ENCODE assay signal across 19 cellular contexts in the genomic region with DNA sequence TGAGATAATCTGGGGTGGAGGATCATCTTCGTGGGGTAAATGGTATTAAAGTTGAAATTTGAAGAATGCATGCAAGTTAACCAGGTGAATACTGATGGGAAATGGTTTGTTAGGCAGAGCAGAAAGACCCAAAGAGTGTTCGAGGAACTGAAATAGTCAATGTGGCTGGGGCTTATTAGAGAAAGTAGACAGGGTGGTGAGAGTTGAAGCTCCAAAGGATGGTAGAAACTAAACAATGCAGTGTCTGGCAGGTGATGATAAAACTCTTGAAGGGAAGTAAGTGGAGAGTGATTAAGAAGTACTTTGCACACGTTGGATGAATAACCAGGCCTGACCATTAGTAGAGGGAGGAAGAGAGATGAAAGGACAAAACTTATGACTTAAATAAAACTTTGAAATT. TPM values are rescaled to one million over a fixed set of nuclear protein-coding genes. Genes with fewer than 3 reads are reported as not detected.
DNase-seq lines count a peak whose midpoint lies in the region; ATAC-seq, FAIRE-seq and TF ChIP-seq lines count a peak whose summit lies in the region.
"Had no signal": no experiment of that assay in that cellular context is flagged by ENCODE, and none has a peak within 500 bp of the region (broad histone marks: within the 10 kb centered on the region; RNA-seq: fewer than 3 reads in every experiment).

No MANE protein-coding gene starts in this region.

- no peaks in the 10 kb centered on the region for H3K9me3 ChIP-seq in GM12878 (replicated peaks; ENCODE audit: control insufficient read depth, insufficient read depth, low read length)

- POLR2A ChIA-PET in GM12878 (lab: Charles Lee), result no interaction called here

- no peaks in the 10 kb centered on the region for H4K20me1 ChIP-seq in GM12878 (ENCODE audit: control insufficient read depth, insufficient read depth)

- SMC1A ChIA-PET in GM12878 (lab: Charles Lee; ENCODE audit: uncharacterized antibody, unreplicated experiment), result interaction anchor here (0.6 kb wide), 1 partner anchor 20 kb away, joined by 3 read pairs; no protein-coding TSS in a partner anchor

- no peak overlapping the region for H3K4me3 ChIP-seq in GM12878
- H3K4me3 ChIP-seq: skin epidermis had no signal

- TF ChIP-seq EP300 in GM12878 (IDR thresholded peaks at IDR 0.05; ENCODE audit: borderline replicate concordance in 1 of 2, control insufficient read depth in 1 of 2, low read depth in 2 of 2, low read length in 2 of 2), result no peak

- H3K27me3 Mint-ChIP-seq in activated naive CD8-positive, alpha-beta T cell, result no peaks in the 10 kb centered on the region
- H3K27me3 Mint-ChIP-seq in activated naive CD8-positive, alpha-beta T cell treated with anti-CD3 and anti-CD28 coated beads, Interleukin-2, amount 50 U/mL, for 24 hours, result no peaks in the 10 kb centered on the region

- no peak for TF ChIP-seq POLR2A in GM12878 (IDR thresholded peaks at IDR 0.05; ENCODE audit: low read depth, low read length)

- H3K27me3 ChIP-seq in GM12878 (replicated peaks in 1 of 2; ENCODE audit: control insufficient read depth in 2 of 2, insufficient read depth in 2 of 2, low read length in 1 of 2), result no peaks in the 10 kb centered on the region

- peak overlapping the region; percentile 3 for H3K27ac Mint-ChIP-seq in activated naive CD8-positive, alpha-beta T cell
- no peak overlapping the region for H3K27ac Mint-ChIP-seq in activated naive CD8-positive, alpha-beta T cell treated with anti-CD3 and anti-CD28 coated beads, Interleukin-2, amount 50 U/mL, for 24 hours
- H3K27ac Mint-ChIP-seq: activated CD8-positive, alpha-beta T cell treated with anti-CD3 and anti-CD28 coated beads for 36 hours; stimulated activated effector memory CD8-positive, alpha-beta T cell treated with anti-CD3 and anti-CD28 coated beads, Interleukin-12 subunit alpha, Interleukin-12 subunit beta, amount 100 ng/mL, for 72 hours had no signal

- H3K4me2 ChIP-seq in GM12878 (ENCODE audit: control insufficient read depth, insufficient read depth), result no peak overlapping the region

- DNase-seq in activated naive CD8-positive, alpha-beta T cell treated with anti-CD3 and anti-CD28 coated beads, Interleukin-2, amount 50 U/mL, for 24 hours, result no peak
- peak; percentile 12 for DNase-seq in GM12878 (ENCODE audit: low read depth, low spot score)
- no peak for DNase-seq in inferior parietal cortex (ENCODE audit: extremely low spot score)
- no peak for DNase-seq in NCI-H1048 (lab: John Stamatoyannopoulos, UW)
- DNase-seq in NOMO-1 (lab: John Stamatoyannopoulos, UW; ENCODE audit: unreplicated experiment in 2 of 2), result no peak
- DNase-seq: activated CD8-positive, alpha-beta T cell treated with anti-CD3 and anti-CD28 coated beads for 36 hours; activated naive CD4-positive, alpha-beta T cell; GF-D8; mammary epithelial cell; NCI-H1417 treated with DMSO at 0.1 percent for 48 hours; NCI-H510A treated with DMSO at 0.1 percent for 48 hours; stimulated activated CD4-positive, alpha-beta T cell treated with anti-CD3 and anti-CD28 coated beads, Interleukin-2, amount 100 ng/mL, for 24 hours had no signal

- H3K9me3 Mint-ChIP-seq in activated naive CD8-positive, alpha-beta T cell (ENCODE audit: low read depth), result no peaks in the 10 kb centered on the region
- H3K9me3 Mint-ChIP-seq in activated naive CD8-positive, alpha-beta T cell treated with anti-CD3 and anti-CD28 coated beads, Interleukin-2, amount 50 U/mL, for 24 hours, result no peaks in the 10 kb centered on the region
- H3K9me3 Mint-ChIP-seq: activated CD8-positive, alpha-beta T cell treated with anti-CD3 and anti-CD28 coated beads for 36 hours; stimulated activated effector memory CD8-positive, alpha-beta T cell treated with anti-CD3 and anti-CD28 coated beads, Interleukin-12 subunit alpha, Interleukin-12 subunit beta, amount 100 ng/mL, for 72 hours had no signal

- FAIRE-seq in GM12878 (lab: Jason Lieb, UNC), result no peak
- FAIRE-seq: A204.1, endometrium had no signal

- no peaks in the 10 kb centered on the region for H3K36me3 ChIP-seq in GM12878 (ENCODE audit: control insufficient read depth in 2 of 2, insufficient read depth in 2 of 2, low read length in 1 of 2)

- no peak for ATAC-seq in activated naive CD8-positive, alpha-beta T cell treated with anti-CD3 and anti-CD28 coated beads, Interleukin-2, amount 50 U/mL, for 24 hours
- ATAC-seq in GM21576 (IDR thresholded peaks at IDR 0.05; ENCODE audit: unreplicated experiment) (peak; percentile 41), HG03175 (IDR thresholded peaks at IDR 0.05; ENCODE audit: unreplicated experiment) (peak; percentile 34), GM12878 (peak; percentile 76)
- ATAC-seq: stimulated activated effector memory CD8-positive, alpha-beta T cell treated with anti-CD3 and anti-CD28 coated beads, Interleukin-12 subunit alpha, Interleukin-12 subunit beta, amount 100 ng/mL, for 72 hours had no signal

- CTCF ChIA-PET in GM12878 (lab: Yijun Ruan, JAX), result no interaction called here

- in situ Hi-C loops in GM12878 (cut with MboI), result no loop called here

- WGBS in GM12878 (ENCODE audit: insufficient coverage, insufficient replicate concordance, low lambda C conversion rate, missing lambda C conversion rate), result 68% methylated on average over 3 of the region's 3 CpGs

- RAD21 ChIA-PET in GM12878 (lab: Charles Lee; ENCODE audit: unreplicated experiment), result no interaction called here

- peak overlapping the region; percentile 52 for H2AFZ ChIP-seq in GM12878 (ENCODE audit: control insufficient read depth, low read depth, low read length)

- peaks cover 9% of the 10 kb centered on the region for H3K4me1 ChIP-seq in GM12878 (ENCODE audit: control insufficient read depth, insufficient read depth, low read length)

- H3K9ac ChIP-seq in GM12878 (ENCODE audit: control insufficient read depth, insufficient read depth, low read length), result no peak overlapping the region

- TF ChIP-seq RAD21 in GM12878 (IDR thresholded peaks at IDR 0.05; ENCODE audit: insufficient read depth, low read depth, low read length), result no peak

- BruUV-seq in GM12878 (replicated peaks; lab: Mats Ljungman, UMichigan), result no TSS peak

- H3K27ac ChIP-seq in GM12878 (ENCODE audit: control insufficient read depth, insufficient read depth), result no peak overlapping the region
- H3K27ac ChIP-seq: skin epidermis had no signal

- H3K79me2 ChIP-seq in GM12878 (ENCODE audit: control insufficient read depth, insufficient read depth, low read length), result no peaks in the 10 kb centered on the region

- no peak for TF ChIP-seq CTCF in GM12878 (IDR thresholded peaks at IDR 0.05 in 2 of 3, conservative IDR thresholded peaks at IDR 0.05 in 1 of 3; ENCODE audit: control insufficient read depth in 2 of 3, extremely low read depth in 1 of 3, insufficient read depth in 1 of 3, low read depth in 3 of 3, low read length in 3 of 3)

- no peak overlapping the region for H3K4me3 Mint-ChIP-seq in activated naive CD8-positive, alpha-beta T cell
- no peak overlapping the region for H3K4me3 Mint-ChIP-seq in activated naive CD8-positive, alpha-beta T cell treated with anti-CD3 and anti-CD28 coated beads, Interleukin-2, amount 50 U/mL, for 24 hours
- H3K4me3 Mint-ChIP-seq: activated CD8-positive, alpha-beta T cell treated with anti-CD3 and anti-CD28 coated beads for 36 hours; stimulated activated effector memory CD8-positive, alpha-beta T cell treated with anti-CD3 and anti-CD28 coated beads, Interleukin-12 subunit alpha, Interleukin-12 subunit beta, amount 100 ng/mL, for 72 hours had no signal

- peaks cover 9% of the 10 kb centered on the region for H3K4me1 Mint-ChIP-seq in activated naive CD8-positive, alpha-beta T cell (ENCODE audit: low read depth)
- peaks cover 7% of the 10 kb centered on the region for H3K4me1 Mint-ChIP-seq in activated naive CD8-positive, alpha-beta T cell treated with anti-CD3 and anti-CD28 coated beads, Interleukin-2, amount 50 U/mL, for 24 hours
- H3K4me1 Mint-ChIP-seq: stimulated activated effector memory CD8-positive, alpha-beta T cell treated with anti-CD3 and anti-CD28 coated beads, Interleukin-12 subunit alpha, Interleukin-12 subunit beta, amount 100 ng/mL, for 72 hours had no signal

- H3K36me3 Mint-ChIP-seq in activated naive CD8-positive, alpha-beta T cell, result no peaks in the 10 kb centered on the region
- no peaks in the 10 kb centered on the region for H3K36me3 Mint-ChIP-seq in activated naive CD8-positive, alpha-beta T cell treated with anti-CD3 and anti-CD28 coated beads, Interleukin-2, amount 50 U/mL, for 24 hours (ENCODE audit: low read depth)
- H3K36me3 Mint-ChIP-seq: stimulated activated effector memory CD8-positive, alpha-beta T cell treated with anti-CD3 and anti-CD28 coated beads, Interleukin-12 subunit alpha, Interleukin-12 subunit beta, amount 100 ng/mL, for 72 hours had no signal

- intact Hi-C loops in GM12878 (cut with micrococcal nuclease; ENCODE audit: unreplicated experiment), result loop anchor here (10.0 kb wide), 1 partner anchor 265 kb away; no protein-coding TSS in a partner anchor

TF ChIP-seq in GM12878, 131 proteins besides CTCF, POLR2A, EP300 and RAD21:
- TF ChIP-seq IKZF2 (IDR thresholded peaks at IDR 0.05) (peak in 1 of 2 experiments; percentile 16; a peak in 1 of 4 replicates), TCF3 (IDR thresholded peaks at IDR 0.05; ENCODE audit: borderline replicate concordance, insufficient read depth, low read depth, low read length) (no peak), SPI1 (IDR thresholded peaks at IDR 0.05; ENCODE audit: borderline replicate concordance, insufficient read depth, low read depth, low read length) (peak; percentile 51; the same call in 1 of the 2 replicates), CHD4 (IDR thresholded peaks at IDR 0.05) (no peak)
TF ChIP-seq in GM12878: peak in this region for 2.

RNA-seq across cellular contexts. Expression of gene CENPW, which starts 39.8 kb away (rescaled TPM):
- 6.3 and 9.3 TPM in 2 replicates for total RNA-seq in GM12878 (2013; cell fraction: nucleolus; rRNA removed)
- total RNA-seq in GM12878 (2014; rRNA removed), result 27.2 and 30.2 TPM in 2 replicates
- total RNA-seq in GM12878 (2014; rRNA removed; fragmentation: Illumina TruSeq; extraction: Trizol), result 45.7 and 48.2 TPM in 2 replicates
- total RNA-seq in GM12878 (2021), result 77.8 and 78.9 TPM in 2 replicates
- 92.3 TPM for polyA plus RNA-seq in GM12878 (2011; ENCODE audit: low read depth)
- polyA plus RNA-seq in GM12878 (2011; rRNA removed), result 34.2 and 49.2 TPM in 2 replicates
- 15.0 and 19.2 TPM in 2 replicates for polyA plus RNA-seq in GM12878 (2011; cell fraction: cytosol; rRNA removed)
- polyA plus RNA-seq in GM12878 (2011; cell fraction: nucleus; rRNA removed), result 9.5 and 14.0 TPM in 2 replicates
- polyA plus RNA-seq in GM12878 (2012), result 26.4 and 32.2 TPM in 2 replicates
- polyA plus RNA-seq in GM12878 (2014; fragmentation: Illumina TruSeq; extraction: Trizol), result 55.9 and 62.3 TPM in 2 replicates
- 100 to 1,000 TPM; 237 to 283 TPM for polyA plus RNA-seq in GM12878 (2014; fragmentation: Nextera tagmentation; extraction: Ambion mirVana)
- polyA plus RNA-seq in GM12878 (2014; rRNA removed), result 40.3 and 43.8 TPM in 2 replicates
- 100 to 1,000 TPM; 187 to 189 TPM for polyA plus RNA-seq in GM12878 (2016; fragmentation: Nextera tagmentation; extraction: Ambion mirVana)
- 6.2 and 8.2 TPM in 2 replicates for polyA minus RNA-seq in GM12878 (2011; rRNA and poly(A)+ RNA removed)
- 2.9 TPM in 2 replicates for polyA minus RNA-seq in GM12878 (2011; cell fraction: cytosol; rRNA and poly(A)+ RNA removed)
- 9.6 and 12.3 TPM in 2 replicates for polyA minus RNA-seq in GM12878 (2011; cell fraction: nucleus; rRNA and poly(A)+ RNA removed)
